Comparison of ENCODE assay signal across 16 cellular contexts in the genomic region with DNA sequence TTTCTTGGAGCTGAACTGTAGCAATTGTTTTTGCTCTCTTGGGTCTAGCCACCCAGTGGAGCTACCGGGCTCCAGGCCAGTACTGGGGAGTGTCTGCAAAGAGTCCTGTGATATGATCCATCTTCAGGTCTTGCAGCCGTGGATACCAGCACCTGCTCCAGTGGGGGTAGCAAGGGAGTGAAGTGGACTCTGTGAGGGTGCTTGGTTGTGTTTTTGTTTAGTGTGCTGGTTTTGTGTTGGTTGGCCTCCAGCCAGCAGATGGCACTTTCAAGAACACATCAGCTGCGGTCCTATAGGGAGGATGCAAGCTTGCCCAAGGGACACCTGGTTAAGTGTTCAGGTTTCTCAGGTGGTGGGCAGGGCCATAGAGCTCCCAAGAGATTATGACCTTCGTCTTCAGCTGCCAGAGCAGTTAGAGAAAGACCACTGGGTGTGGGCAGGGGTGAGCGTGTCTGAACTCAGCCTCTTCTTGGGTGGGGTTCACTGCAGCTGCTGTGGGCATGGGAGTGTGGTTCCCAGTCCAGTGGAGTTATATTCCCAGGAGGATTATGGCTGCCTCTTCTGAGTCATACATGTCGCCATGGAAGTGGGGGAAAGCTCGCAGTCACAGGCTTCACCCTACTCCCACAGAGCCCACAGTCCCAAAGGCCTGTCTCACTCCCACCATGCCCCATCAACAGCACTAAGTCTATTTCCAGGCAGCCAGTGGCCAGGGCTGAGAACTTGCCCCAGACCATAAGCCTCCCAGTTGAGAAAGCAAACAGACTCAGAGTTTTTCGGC.
"Had no signal": no experiment of that assay in that cellular context is flagged by ENCODE, and none has a peak within 500 bp of the region (broad histone marks: within the 10 kb centered on the region; RNA-seq: fewer than 3 reads in every experiment).

No MANE protein-coding gene starts in this region.

- H3K4me3 ChIP-seq: colonic mucosa, heart left ventricle, psoas muscle, skin epidermis, stomach had no signal

- H3K9me3 ChIP-seq: colonic mucosa, heart left ventricle, neutrophil, psoas muscle, stomach had no signal

- DNase-seq: colonic mucosa; dermis blood vessel endothelial cell; heart left ventricle; hypothalamus; islet precursor cell; mammary epithelial cell; naive thymus-derived CD8-positive, alpha-beta T cell; psoas muscle; retina; stimulated activated CD4-positive, alpha-beta T cell treated with anti-CD3 and anti-CD28 coated beads, Interleukin-2, amount 100 ng/mL, for 24 hours; stimulated activated naive CD4-positive, alpha-beta T cell; stomach; substantia nigra; trophoblast cell had no signal

- H3K36me3 ChIP-seq: colonic mucosa, heart left ventricle, neutrophil, stomach had no signal

- H3K27me3 ChIP-seq: colonic mucosa, heart left ventricle, neutrophil, stomach had no signal

- H3K4me1 ChIP-seq: colonic mucosa, heart left ventricle, psoas muscle, stomach had no signal

- H3K27ac ChIP-seq: colonic mucosa, heart left ventricle, neutrophil, psoas muscle, skin epidermis, stomach had no signal
